14 cellular contexts compared by ENCODE assay signal in the genomic region with DNA sequence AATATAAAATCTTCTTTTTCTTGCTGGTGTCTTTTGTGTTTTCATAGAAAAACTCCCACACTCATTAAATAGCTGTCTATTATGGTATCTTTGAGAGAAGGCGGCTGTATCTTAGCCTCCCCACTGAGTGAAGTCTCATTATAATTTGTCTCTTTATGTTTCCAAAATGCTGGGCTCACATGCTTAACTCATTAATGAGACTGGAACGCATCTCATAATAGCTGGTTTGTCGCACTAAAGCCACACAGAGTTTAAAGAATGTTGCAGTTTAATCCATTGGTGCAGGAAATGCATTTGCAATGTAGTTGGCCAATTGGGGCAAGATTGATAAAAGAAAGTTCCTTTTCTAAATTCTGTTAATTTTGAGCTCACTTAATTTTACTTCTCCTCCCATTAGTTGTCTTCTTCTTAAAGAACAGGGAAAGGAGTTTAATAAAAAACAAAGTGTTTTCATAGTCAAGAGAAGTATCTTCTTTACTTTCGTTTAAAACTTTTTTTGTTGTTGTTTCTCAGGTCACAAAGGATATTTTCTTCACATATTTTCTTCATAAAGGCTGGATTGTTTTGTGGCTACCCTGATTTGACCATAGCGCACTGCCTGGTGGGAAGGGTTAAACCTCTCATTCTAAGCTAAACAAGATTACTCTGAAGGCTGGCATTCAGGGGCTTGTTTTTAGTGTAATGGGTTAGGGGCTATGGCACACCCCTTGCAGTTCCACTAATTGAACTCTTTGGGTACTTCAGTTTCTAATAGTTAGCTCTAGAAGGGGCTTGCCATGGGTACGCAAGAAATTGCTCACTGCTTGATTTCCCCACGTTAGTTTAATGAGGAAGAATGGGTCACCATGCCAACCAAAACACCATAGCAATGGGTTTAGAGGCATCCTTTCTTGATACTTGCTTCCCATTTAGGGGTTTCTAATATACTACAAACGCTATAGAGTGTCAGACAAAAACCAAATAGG.
"Had no signal": no experiment of that assay in that cellular context is flagged by ENCODE, and none has a peak within 500 bp of the region (broad histone marks: within the 10 kb centered on the region; RNA-seq: fewer than 3 reads in every experiment).

No MANE protein-coding gene starts in this region.

- H3K4me1 Mint-ChIP-seq: memory B cell, natural killer cell had no signal

- H3K9me3 Mint-ChIP-seq: activated naive CD4-positive, alpha-beta T cell treated with anti-CD3 and anti-CD28 coated beads, Interleukin-2, amount 50 U/mL, for 72 hours; memory B cell; T-helper 2 cell treated with Interferon-gamma antibody and Interleukin-4, amounts not matched to agents 5 μg/mL and 100 μg/mL, for 36 hours had no signal

- H3K27ac ChIP-seq: gastroesophageal sphincter, left lung, upper lobe of left lung had no signal

- H3K27me3 Mint-ChIP-seq: memory B cell had no signal

- H3K4me3 Mint-ChIP-seq: memory B cell; natural killer cell; T-helper 2 cell treated with Interferon-gamma antibody and Interleukin-4, amounts not matched to agents 5 μg/mL and 100 μg/mL, for 36 hours had no signal

- H3K36me3 Mint-ChIP-seq: activated naive CD4-positive, alpha-beta T cell treated with anti-CD3 and anti-CD28 coated beads, Interleukin-2, amount 50 U/mL, for 72 hours; memory B cell; natural killer cell had no signal

- H3K4me3 ChIP-seq: gastroesophageal sphincter, left lung, upper lobe of left lung had no signal

- H3K27ac Mint-ChIP-seq: activated naive CD4-positive, alpha-beta T cell treated with anti-CD3 and anti-CD28 coated beads, Interleukin-2, amount 50 U/mL, for 72 hours; memory B cell; natural killer cell; T-helper 2 cell treated with Interferon-gamma antibody and Interleukin-4, amounts not matched to agents 5 μg/mL and 100 μg/mL, for 36 hours had no signal

- H3K27me3 ChIP-seq: gastroesophageal sphincter, left lung, upper lobe of left lung had no signal

- H3K9me3 ChIP-seq: gastroesophageal sphincter, left lung, upper lobe of left lung had no signal

- H3K36me3 ChIP-seq: gastroesophageal sphincter, left lung, upper lobe of left lung had no signal

- DNase-seq: activated CD4-positive, alpha-beta T cell treated with anti-CD3 and anti-CD28 coated beads, Interleukin-2, amount 50 U/mL, for 4 hours; activated effector memory CD4-positive, alpha-beta T cell treated with anti-CD3 and anti-CD28 coated beads, Interleukin-2, amount 50 U/mL, for 16 hours; activated T-cell treated with anti-CD3 and anti-CD28 coated beads, Interleukin-2, amount 50 U/mL, for 1 hour; amygdala; effector CD4-positive, alpha-beta T cell; left lung; natural killer cell; stimulated activated CD4-positive, alpha-beta T cell treated with anti-CD3 and anti-CD28 coated beads, Interleukin-12 subunit alpha, Interleukin-12 subunit beta, amount 100 ng/mL, for 4 hours; stimulated activated naive CD4-positive, alpha-beta T cell; upper lobe of left lung had no signal
